ENCODE assay signal across 26 cellular contexts in the genomic region with DNA sequence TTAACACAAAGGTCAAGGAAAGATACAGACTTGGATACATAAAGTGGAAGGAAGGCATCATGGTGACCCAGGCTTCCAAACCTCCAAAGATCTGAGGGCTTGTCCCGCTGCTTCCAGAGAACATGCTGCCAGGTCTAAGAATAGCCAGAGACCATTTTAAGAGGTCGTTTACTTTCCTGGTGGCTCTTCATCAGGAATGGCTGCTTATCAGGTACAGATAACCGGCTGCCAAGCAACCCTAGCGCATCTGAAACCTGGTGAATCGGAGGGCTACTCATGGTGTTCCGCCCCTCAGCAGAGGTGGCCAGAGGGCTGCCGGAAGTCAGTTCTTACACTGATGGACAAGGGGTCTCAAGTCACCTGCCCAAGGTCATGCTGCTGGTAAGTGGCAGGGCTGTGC.
"Had no signal": no experiment of that assay in that cellular context is flagged by ENCODE, and none has a peak within 500 bp of the region (broad histone marks: within the 10 kb centered on the region; RNA-seq: fewer than 3 reads in every experiment).

No MANE protein-coding gene starts in this region.

- H3K4me2 ChIP-seq: smooth muscle cell had no signal

- H3K4me3 Mint-ChIP-seq: dendritic cell treated with granulocyte-macrophage colony-stimulating factor and Interleukin-4, amounts not matched to agents 40 ng/mL and 50 ng/mL, for 4 days; memory B cell; mesothelial cell of epicardium; naive B cell; nephron; stimulated activated naive CD8-positive, alpha-beta T cell treated with anti-CD3 and anti-CD28 coated beads, Interleukin-15, amount 100 ng/mL, for 72 hours had no signal

- H3K9me3 ChIP-seq: colonic mucosa, esophagus squamous epithelium, lower lobe of right lung, mucosa of descending colon, suprapubic skin, transverse colon had no signal

- H3K36me3 Mint-ChIP-seq: memory B cell, mesothelial cell of epicardium, naive B cell had no signal

- H3K27me3 ChIP-seq: colonic mucosa, esophagus squamous epithelium, suprapubic skin, transverse colon had no signal

- H3K27ac Mint-ChIP-seq: dendritic cell treated with granulocyte-macrophage colony-stimulating factor and Interleukin-4, amounts not matched to agents 40 ng/mL and 50 ng/mL, for 4 days; memory B cell; mesothelial cell of epicardium; naive B cell; nephron had no signal

- H3K36me3 ChIP-seq: colonic mucosa, esophagus squamous epithelium, lower lobe of right lung, suprapubic skin, transverse colon had no signal

- DNase-seq: central memory CD4-positive, alpha-beta T cell; colonic mucosa; effector CD8-positive, alpha-beta T cell; esophagus squamous epithelium; foreskin melanocyte; glutamatergic neuron; lower lobe of right lung; mucosa of descending colon; naive B cell; nucleus accumbens; psoas muscle; stimulated activated CD4-positive, alpha-beta T cell treated with anti-CD3 and anti-CD28 coated beads, Interleukin-12 subunit alpha, Interleukin-12 subunit beta, amount 100 ng/mL, for 4 hours; stimulated activated CD4-positive, alpha-beta T cell treated with anti-CD3 and anti-CD28 coated beads, Interleukin-1b, Interleukin-23, amount 100 ng/mL, for 48 hours; stimulated activated CD4-positive, alpha-beta T cell treated with anti-CD3 and anti-CD28 coated beads, Interleukin-4, amount 100 ng/mL, for 1 hour; stimulated activated CD8-positive, alpha-beta memory T cell treated with anti-CD3 and anti-CD28 coated beads, Interleukin-4, amount 100 ng/mL, for 48 hours; stimulated activated naive CD4-positive, alpha-beta T cell; stimulated activated naive CD8-positive, alpha-beta T cell treated with anti-CD3 and anti-CD28 coated beads, Interleukin-15, amount 100 ng/mL, for 72 hours; transverse colon had no signal

- H3K4me3 ChIP-seq: colonic mucosa, esophagus squamous epithelium, lower lobe of right lung, mucosa of descending colon, psoas muscle, smooth muscle cell, suprapubic skin, transverse colon had no signal

- H3K9me3 Mint-ChIP-seq: dendritic cell treated with granulocyte-macrophage colony-stimulating factor and Interleukin-4, amounts not matched to agents 40 ng/mL and 50 ng/mL, for 4 days; memory B cell; stimulated activated naive CD8-positive, alpha-beta T cell treated with anti-CD3 and anti-CD28 coated beads, Interleukin-15, amount 100 ng/mL, for 72 hours had no signal

- H3K4me1 ChIP-seq: colonic mucosa, esophagus squamous epithelium, lower lobe of right lung, psoas muscle, suprapubic skin, transverse colon had no signal

- ATAC-seq: left lobe of liver; lower lobe of right lung; mucosa of descending colon; psoas muscle; sciatic nerve; stimulated activated naive CD8-positive, alpha-beta T cell treated with anti-CD3 and anti-CD28 coated beads, Interleukin-15, amount 100 ng/mL, for 72 hours had no signal

- H3K27ac ChIP-seq: colonic mucosa, esophagus squamous epithelium, lower lobe of right lung, psoas muscle, suprapubic skin, transverse colon had no signal

- H3K27me3 Mint-ChIP-seq: naive B cell; stimulated activated naive CD8-positive, alpha-beta T cell treated with anti-CD3 and anti-CD28 coated beads, Interleukin-15, amount 100 ng/mL, for 72 hours had no signal

- H3K4me1 Mint-ChIP-seq: memory B cell; naive B cell; nephron; stimulated activated naive CD8-positive, alpha-beta T cell treated with anti-CD3 and anti-CD28 coated beads, Interleukin-15, amount 100 ng/mL, for 72 hours had no signal
